In the genomic region with DNA sequence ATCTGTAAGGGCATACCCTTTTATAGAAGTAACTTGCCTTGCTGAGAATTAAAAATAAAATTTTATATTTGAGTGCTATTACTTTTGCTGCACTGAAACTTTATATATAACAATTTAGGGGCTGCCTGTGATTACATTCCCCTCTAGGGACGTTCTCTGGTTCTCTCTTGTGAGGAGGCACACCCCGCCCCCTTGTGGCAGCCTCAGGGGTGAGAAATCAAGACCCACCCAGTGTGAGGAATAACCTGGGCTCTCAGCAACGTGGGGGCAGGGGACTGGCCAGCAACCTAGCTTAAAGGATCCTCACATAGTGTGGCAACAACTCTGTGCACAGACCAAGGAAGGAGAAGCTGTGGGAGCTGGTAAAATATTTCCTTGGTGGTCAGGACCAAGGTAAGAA, we compare ENCODE assay signal across 8 cellular contexts. TPM values are rescaled to one million over a fixed set of nuclear protein-coding genes. Genes with fewer than 3 reads are reported as not detected.
DNase-seq lines count a peak whose midpoint lies in the region; ATAC-seq and TF ChIP-seq lines count a peak whose summit lies in the region.

No MANE protein-coding gene starts in this region.

- ATAC-seq in left ventricle myocardium superior: no peak
- no peak for ATAC-seq in GM19467 (IDR thresholded peaks at IDR 0.05; ENCODE audit: unreplicated experiment)
- no peak for ATAC-seq in HG02885 (IDR thresholded peaks at IDR 0.05; ENCODE audit: poor library complexity, unreplicated experiment)

- peak; percentile 33; the same call in 1 of the 2 replicates for TF ChIP-seq RAD21 in Ishikawa (IDR thresholded peaks at IDR 0.05; ENCODE audit: low read depth)

- DNase-seq in CD1c-positive myeloid dendritic cell (ENCODE audit: extremely low spot score): peak; percentile 1
- DNase-seq in activated CD4-positive, alpha-beta T cell treated with anti-CD3 and anti-CD28 coated beads, Interleukin-2, amount 50 U/mL, for 48 hours: peak; percentile 50 to 55
- DNase-seq in left ventricle myocardium superior: peak; percentile 47
- DNase-seq in AG20443 (ENCODE audit: low spot score): no peak
- no peak for DNase-seq in SIG-M5 (lab: John Stamatoyannopoulos, UW)

- intact Hi-C loops in left ventricle myocardium superior (cut with micrococcal nuclease): no loop called here

- no peak for TF ChIP-seq EP300 in Ishikawa (IDR thresholded peaks at IDR 0.05; ENCODE audit: borderline replicate concordance)

TF ChIP-seq in Ishikawa, 13 proteins besides CTCF, POLR2A, EP300 and RAD21:
- no peak for TF ChIP-seq TAF1 (IDR thresholded peaks at IDR 0.05; ENCODE audit: low read depth)
- TF ChIP-seq, protein P1, sequence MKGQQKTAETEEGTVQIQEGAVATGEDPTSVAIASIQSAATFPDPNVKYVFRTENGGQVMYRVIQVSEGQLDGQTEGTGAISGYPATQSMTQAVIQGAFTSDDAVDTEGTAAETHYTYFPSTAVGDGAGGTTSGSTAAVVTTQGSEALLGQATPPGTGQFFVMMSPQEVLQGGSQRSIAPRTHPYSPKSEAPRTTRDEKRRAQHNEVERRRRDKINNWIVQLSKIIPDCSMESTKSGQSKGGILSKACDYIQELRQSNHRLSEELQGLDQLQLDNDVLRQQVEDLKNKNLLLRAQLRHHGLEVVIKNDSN (IDR thresholded peaks at IDR 0.05): no peak
- TF ChIP-seq, protein P2, sequence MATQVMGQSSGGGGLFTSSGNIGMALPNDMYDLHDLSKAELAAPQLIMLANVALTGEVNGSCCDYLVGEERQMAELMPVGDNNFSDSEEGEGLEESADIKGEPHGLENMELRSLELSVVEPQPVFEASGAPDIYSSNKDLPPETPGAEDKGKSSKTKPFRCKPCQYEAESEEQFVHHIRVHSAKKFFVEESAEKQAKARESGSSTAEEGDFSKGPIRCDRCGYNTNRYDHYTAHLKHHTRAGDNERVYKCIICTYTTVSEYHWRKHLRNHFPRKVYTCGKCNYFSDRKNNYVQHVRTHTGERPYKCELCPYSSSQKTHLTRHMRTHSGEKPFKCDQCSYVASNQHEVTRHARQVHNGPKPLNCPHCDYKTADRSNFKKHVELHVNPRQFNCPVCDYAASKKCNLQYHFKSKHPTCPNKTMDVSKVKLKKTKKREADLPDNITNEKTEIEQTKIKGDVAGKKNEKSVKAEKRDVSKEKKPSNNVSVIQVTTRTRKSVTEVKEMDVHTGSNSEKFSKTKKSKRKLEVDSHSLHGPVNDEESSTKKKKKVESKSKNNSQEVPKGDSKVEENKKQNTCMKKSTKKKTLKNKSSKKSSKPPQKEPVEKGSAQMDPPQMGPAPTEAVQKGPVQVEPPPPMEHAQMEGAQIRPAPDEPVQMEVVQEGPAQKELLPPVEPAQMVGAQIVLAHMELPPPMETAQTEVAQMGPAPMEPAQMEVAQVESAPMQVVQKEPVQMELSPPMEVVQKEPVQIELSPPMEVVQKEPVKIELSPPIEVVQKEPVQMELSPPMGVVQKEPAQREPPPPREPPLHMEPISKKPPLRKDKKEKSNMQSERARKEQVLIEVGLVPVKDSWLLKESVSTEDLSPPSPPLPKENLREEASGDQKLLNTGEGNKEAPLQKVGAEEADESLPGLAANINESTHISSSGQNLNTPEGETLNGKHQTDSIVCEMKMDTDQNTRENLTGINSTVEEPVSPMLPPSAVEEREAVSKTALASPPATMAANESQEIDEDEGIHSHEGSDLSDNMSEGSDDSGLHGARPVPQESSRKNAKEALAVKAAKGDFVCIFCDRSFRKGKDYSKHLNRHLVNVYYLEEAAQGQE (IDR thresholded peaks at IDR 0.05; ENCODE audit: low read depth): no peak
- TF ChIP-seq FOXM1 (IDR thresholded peaks at IDR 0.05; ENCODE audit: borderline replicate concordance, low read depth): no peak
- TF ChIP-seq, protein P3, sequence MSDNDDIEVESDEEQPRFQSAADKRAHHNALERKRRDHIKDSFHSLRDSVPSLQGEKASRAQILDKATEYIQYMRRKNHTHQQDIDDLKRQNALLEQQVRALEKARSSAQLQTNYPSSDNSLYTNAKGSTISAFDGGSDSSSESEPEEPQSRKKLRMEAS (IDR thresholded peaks at IDR 0.05): no peak
- TF ChIP-seq EGR1 (IDR thresholded peaks at IDR 0.05): no peak
- TF ChIP-seq CREB1 (IDR thresholded peaks at IDR 0.05; ENCODE audit: low read depth): no peak
- no peak for TF ChIP-seq ZBTB7A (IDR thresholded peaks at IDR 0.05; ENCODE audit: low read depth)
- TF ChIP-seq TCF12 (IDR thresholded peaks at IDR 0.05; ENCODE audit: low read depth): no peak
- TF ChIP-seq YY1 (IDR thresholded peaks at IDR 0.05; ENCODE audit: low read depth): no peak
- no peak for TF ChIP-seq TEAD4 (IDR thresholded peaks at IDR 0.05)
- no peak for TF ChIP-seq NFIC (IDR thresholded peaks at IDR 0.05)

RNA-seq across cellular contexts. Expression of a gene that starts 43.7 kb away (rescaled TPM):
- not detected for total RNA-seq in left ventricle myocardium superior

RNA-seq across cellular contexts. Expression of a gene that starts 51.6 kb away (rescaled TPM):
- total RNA-seq in left ventricle myocardium superior: 2.7 TPM

RNA-seq across cellular contexts. Expression of a gene that starts 55.6 kb away (rescaled TPM):
- not detected for total RNA-seq in left ventricle myocardium superior

Comparison
In these comparisons a context has a peak if more than half of its experiments do, and no peak if none do; other contexts are left out.
1. DNase-seq: peak in CD1c-positive myeloid dendritic cell (single experiment), activated CD4-positive, alpha-beta T cell treated with anti-CD3 and anti-CD28 coated beads, Interleukin-2, amount 50 U/mL, for 48 hours (2 of 2) and left ventricle myocardium superior (single experiment); none in AG20443 (single experiment) and SIG-M5 (single experiment).